29 cellular contexts compared by ENCODE assay signal in the genomic region with DNA sequence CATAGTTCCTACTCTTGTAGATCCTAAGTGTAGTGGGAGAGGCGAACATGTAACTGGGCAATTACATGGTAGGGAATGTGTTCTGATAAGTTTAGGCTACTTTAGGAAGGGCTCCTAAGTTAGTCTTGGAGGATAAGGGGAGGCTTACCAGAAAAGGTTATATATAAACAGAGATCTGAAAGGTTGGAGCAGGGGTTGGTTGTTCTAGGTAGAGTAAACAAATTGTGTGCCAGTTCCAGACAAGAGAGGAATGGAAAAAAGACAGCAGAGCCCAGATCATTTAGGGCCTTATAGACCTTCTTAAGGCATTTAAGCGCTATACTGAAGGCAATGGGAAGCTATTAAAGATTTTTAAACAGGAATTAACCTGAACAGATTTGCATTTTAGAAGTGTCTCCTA.
"Had no signal": no experiment of that assay in that cellular context is flagged by ENCODE, and none has a peak within 500 bp of the region (broad histone marks: within the 10 kb centered on the region; RNA-seq: fewer than 3 reads in every experiment).

No MANE protein-coding gene starts in this region.

- H3K4me3 ChIP-seq: heart left ventricle, left lung, lung, neural progenitor cell, right atrium auricular region, skin epidermis, tibial nerve, uterus had no signal

- ATAC-seq: heart left ventricle; left cardiac atrium; left lung; naive thymus-derived CD8-positive, alpha-beta T cell; sciatic nerve; stimulated activated effector memory CD8-positive, alpha-beta T cell treated with anti-CD3 and anti-CD28 coated beads, Interleukin-12 subunit alpha, Interleukin-12 subunit beta, amount 100 ng/mL, for 72 hours; stimulated activated naive CD8-positive, alpha-beta T cell treated with anti-CD3 and anti-CD28 coated beads, Interleukin-15, amount 100 ng/mL, for 72 hours had no signal

- H3K27ac ChIP-seq: heart left ventricle, left lung, neural progenitor cell, neutrophil, right atrium auricular region, skin epidermis, tibial nerve, uterus had no signal

- H3K9me3 Mint-ChIP-seq: immature natural killer cell, neural progenitor cell had no signal

- H3K4me2 ChIP-seq: neural progenitor cell had no signal

- DNase-seq: glutamatergic neuron; heart left ventricle; hypothalamus; immature natural killer cell; islet precursor cell; kidney glomerular epithelial cell; left cardiac atrium; left lung; naive thymus-derived CD8-positive, alpha-beta T cell; nephron progenitor cell; occipital lobe; stimulated activated CD4-positive, alpha-beta T cell treated with anti-CD3 and anti-CD28 coated beads, Interleukin-12 subunit alpha, Interleukin-12 subunit beta, amount 100 ng/mL, for 4 hours; stimulated activated CD4-positive, alpha-beta T cell treated with anti-CD3 and anti-CD28 coated beads, Interleukin-15, amount 100 ng/mL, for 24 hours; stimulated activated CD4-positive, alpha-beta T cell treated with anti-CD3 and anti-CD28 coated beads, Interleukin-2, amount 100 ng/mL, for 24 hours; stimulated activated CD4-positive, alpha-beta T cell treated with anti-CD3 and anti-CD28 coated beads, Interleukin-4, amount 100 ng/mL, for 24 hours; stimulated activated naive CD4-positive, alpha-beta T cell; stimulated activated naive CD8-positive, alpha-beta T cell treated with anti-CD3 and anti-CD28 coated beads, Interleukin-15, amount 100 ng/mL, for 72 hours; substantia nigra; uterus had no signal

- H3K9ac ChIP-seq: neural progenitor cell had no signal

- H3K4me3 Mint-ChIP-seq: immature natural killer cell; nephron progenitor cell; neural progenitor cell; stimulated activated effector memory CD8-positive, alpha-beta T cell treated with anti-CD3 and anti-CD28 coated beads, Interleukin-12 subunit alpha, Interleukin-12 subunit beta, amount 100 ng/mL, for 72 hours; stimulated activated naive CD8-positive, alpha-beta T cell treated with anti-CD3 and anti-CD28 coated beads, Interleukin-15, amount 100 ng/mL, for 72 hours; type B pancreatic cell had no signal

- H3K27ac Mint-ChIP-seq: nephron progenitor cell; neural progenitor cell; progenitor cell of endocrine pancreas; stimulated activated effector memory CD8-positive, alpha-beta T cell treated with anti-CD3 and anti-CD28 coated beads, Interleukin-12 subunit alpha, Interleukin-12 subunit beta, amount 100 ng/mL, for 72 hours; type B pancreatic cell had no signal

- H3K36me3 ChIP-seq: neutrophil, right atrium auricular region, uterus had no signal

- H2AFZ ChIP-seq: neural progenitor cell had no signal

- H3K27me3 ChIP-seq: heart left ventricle, left lung, neural progenitor cell, neutrophil, right atrium auricular region, tibial nerve, uterus had no signal

- H3K9me3 ChIP-seq: heart left ventricle, left lung, neutrophil, right atrium auricular region, tibial nerve, uterus had no signal

- H3K27me3 Mint-ChIP-seq: naive thymus-derived CD8-positive, alpha-beta T cell; progenitor cell of endocrine pancreas; stimulated activated naive CD8-positive, alpha-beta T cell treated with anti-CD3 and anti-CD28 coated beads, Interleukin-15, amount 100 ng/mL, for 72 hours; type B pancreatic cell had no signal

- H3K4me1 ChIP-seq: left lung, neural progenitor cell, right atrium auricular region, tibial nerve, uterus had no signal
